In the genomic region with DNA sequence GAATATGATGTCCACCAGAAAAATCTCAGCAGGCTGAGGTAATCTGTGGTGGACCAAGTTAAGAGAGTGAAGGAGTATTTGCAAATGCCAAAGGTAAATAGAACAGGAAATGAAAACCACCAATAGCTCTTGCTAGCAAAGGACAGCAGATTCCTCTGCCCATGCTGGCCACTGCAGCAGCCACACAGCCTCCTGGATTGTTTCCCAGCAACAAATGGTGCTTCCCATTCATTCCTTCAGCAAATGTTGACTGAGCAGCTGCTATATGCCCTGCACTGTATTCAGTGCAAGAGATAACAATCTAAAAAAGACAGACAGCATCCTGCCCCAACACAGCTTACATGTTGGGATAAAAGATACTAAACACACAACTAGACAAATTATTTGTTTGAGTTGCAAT, we compare ENCODE assay signal across 1 cellular context.
TF ChIP-seq lines count a peak whose summit lies in the region.

No MANE protein-coding gene starts in this region.

TF ChIP-seq in HepG2, 621 proteins besides CTCF, POLR2A, EP300 and RAD21 (continued from another document):
- TF ChIP-seq, protein P1, sequence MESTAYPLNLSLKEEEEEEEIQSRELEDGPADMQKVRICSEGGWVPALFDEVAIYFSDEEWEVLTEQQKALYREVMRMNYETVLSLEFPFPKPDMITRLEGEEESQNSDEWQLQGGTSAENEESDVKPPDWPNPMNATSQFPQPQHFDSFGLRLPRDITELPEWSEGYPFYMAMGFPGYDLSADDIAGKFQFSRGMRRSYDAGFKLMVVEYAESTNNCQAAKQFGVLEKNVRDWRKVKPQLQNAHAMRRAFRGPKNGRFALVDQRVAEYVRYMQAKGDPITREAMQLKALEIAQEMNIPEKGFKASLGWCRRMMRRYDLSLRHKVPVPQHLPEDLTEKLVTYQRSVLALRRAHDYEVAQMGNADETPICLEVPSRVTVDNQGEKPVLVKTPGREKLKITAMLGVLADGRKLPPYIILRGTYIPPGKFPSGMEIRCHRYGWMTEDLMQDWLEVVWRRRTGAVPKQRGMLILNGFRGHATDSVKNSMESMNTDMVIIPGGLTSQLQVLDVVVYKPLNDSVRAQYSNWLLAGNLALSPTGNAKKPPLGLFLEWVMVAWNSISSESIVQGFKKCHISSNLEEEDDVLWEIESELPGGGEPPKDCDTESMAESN (CRISPR knock-in tag; conservative IDR thresholded peaks at IDR 0.05) = no peak
- TF ChIP-seq, protein P2, sequence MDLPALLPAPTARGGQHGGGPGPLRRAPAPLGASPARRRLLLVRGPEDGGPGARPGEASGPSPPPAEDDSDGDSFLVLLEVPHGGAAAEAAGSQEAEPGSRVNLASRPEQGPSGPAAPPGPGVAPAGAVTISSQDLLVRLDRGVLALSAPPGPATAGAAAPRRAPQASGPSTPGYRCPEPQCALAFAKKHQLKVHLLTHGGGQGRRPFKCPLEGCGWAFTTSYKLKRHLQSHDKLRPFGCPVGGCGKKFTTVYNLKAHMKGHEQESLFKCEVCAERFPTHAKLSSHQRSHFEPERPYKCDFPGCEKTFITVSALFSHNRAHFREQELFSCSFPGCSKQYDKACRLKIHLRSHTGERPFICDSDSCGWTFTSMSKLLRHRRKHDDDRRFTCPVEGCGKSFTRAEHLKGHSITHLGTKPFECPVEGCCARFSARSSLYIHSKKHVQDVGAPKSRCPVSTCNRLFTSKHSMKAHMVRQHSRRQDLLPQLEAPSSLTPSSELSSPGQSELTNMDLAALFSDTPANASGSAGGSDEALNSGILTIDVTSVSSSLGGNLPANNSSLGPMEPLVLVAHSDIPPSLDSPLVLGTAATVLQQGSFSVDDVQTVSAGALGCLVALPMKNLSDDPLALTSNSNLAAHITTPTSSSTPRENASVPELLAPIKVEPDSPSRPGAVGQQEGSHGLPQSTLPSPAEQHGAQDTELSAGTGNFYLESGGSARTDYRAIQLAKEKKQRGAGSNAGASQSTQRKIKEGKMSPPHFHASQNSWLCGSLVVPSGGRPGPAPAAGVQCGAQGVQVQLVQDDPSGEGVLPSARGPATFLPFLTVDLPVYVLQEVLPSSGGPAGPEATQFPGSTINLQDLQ (CRISPR knock-in tag; IDR thresholded peaks at IDR 0.05) = no peak
- TF ChIP-seq FOSL2 (CRISPR knock-in tag; IDR thresholded peaks at IDR 0.05) = 0 out of 2 replicates have a peak, but pooled peaks have one; percentile 8
- TF ChIP-seq, protein P3, sequence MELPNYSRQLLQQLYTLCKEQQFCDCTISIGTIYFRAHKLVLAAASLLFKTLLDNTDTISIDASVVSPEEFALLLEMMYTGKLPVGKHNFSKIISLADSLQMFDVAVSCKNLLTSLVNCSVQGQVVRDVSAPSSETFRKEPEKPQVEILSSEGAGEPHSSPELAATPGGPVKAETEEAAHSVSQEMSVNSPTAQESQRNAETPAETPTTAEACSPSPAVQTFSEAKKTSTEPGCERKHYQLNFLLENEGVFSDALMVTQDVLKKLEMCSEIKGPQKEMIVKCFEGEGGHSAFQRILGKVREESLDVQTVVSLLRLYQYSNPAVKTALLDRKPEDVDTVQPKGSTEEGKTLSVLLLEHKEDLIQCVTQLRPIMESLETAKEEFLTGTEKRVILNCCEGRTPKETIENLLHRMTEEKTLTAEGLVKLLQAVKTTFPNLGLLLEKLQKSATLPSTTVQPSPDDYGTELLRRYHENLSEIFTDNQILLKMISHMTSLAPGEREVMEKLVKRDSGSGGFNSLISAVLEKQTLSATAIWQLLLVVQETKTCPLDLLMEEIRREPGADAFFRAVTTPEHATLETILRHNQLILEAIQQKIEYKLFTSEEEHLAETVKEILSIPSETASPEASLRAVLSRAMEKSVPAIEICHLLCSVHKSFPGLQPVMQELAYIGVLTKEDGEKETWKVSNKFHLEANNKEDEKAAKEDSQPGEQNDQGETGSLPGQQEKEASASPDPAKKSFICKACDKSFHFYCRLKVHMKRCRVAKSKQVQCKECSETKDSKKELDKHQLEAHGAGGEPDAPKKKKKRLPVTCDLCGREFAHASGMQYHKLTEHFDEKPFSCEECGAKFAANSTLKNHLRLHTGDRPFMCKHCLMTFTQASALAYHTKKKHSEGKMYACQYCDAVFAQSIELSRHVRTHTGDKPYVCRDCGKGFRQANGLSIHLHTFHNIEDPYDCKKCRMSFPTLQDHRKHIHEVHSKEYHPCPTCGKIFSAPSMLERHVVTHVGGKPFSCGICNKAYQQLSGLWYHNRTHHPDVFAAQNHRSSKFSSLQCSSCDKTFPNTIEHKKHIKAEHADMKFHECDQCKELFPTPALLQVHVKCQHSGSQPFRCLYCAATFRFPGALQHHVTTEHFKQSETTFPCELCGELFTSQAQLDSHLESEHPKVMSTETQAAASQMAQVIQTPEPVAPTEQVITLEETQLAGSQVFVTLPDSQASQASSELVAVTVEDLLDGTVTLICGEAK (IDR thresholded peaks at IDR 0.05) = no peak
- TF ChIP-seq, protein P3 (CRISPR knock-in tag; IDR thresholded peaks at IDR 0.05) = no peak
- TF ChIP-seq ZNF607 (CRISPR knock-in tag; IDR thresholded peaks at IDR 0.05; ENCODE audit: borderline replicate concordance) = no peak
- TF ChIP-seq, protein P4, sequence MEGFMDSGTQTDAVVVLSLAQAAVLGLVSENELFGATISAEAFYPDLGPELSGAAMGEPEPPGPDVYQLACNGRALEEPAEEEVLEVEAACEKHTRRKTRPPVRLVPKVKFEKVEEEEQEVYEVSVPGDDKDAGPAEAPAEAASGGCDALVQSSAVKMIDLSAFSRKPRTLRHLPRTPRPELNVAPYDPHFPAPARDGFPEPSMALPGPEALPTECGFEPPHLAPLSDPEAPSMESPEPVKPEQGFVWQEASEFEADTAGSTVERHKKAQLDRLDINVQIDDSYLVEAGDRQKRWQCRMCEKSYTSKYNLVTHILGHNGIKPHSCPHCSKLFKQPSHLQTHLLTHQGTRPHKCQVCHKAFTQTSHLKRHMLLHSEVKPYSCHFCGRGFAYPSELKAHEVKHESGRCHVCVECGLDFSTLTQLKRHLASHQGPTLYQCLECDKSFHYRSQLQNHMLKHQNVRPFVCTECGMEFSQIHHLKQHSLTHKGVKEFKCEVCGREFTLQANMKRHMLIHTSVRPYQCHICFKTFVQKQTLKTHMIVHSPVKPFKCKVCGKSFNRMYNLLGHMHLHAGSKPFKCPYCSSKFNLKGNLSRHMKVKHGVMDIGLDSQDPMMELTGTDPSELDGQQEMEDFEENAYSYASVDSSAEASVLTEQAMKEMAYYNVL (CRISPR knock-in tag; IDR thresholded peaks at IDR 0.05; ENCODE audit: borderline replicate concordance) = 0 out of 2 replicates have a peak, but pooled peaks have one; percentile 30
- no peak for TF ChIP-seq MIER3 (CRISPR knock-in tag; IDR thresholded peaks at IDR 0.05; ENCODE audit: borderline replicate concordance)
- no peak for TF ChIP-seq KLF12 (CRISPR knock-in tag; IDR thresholded peaks at IDR 0.05; ENCODE audit: borderline replicate concordance)
- TF ChIP-seq, protein P5, sequence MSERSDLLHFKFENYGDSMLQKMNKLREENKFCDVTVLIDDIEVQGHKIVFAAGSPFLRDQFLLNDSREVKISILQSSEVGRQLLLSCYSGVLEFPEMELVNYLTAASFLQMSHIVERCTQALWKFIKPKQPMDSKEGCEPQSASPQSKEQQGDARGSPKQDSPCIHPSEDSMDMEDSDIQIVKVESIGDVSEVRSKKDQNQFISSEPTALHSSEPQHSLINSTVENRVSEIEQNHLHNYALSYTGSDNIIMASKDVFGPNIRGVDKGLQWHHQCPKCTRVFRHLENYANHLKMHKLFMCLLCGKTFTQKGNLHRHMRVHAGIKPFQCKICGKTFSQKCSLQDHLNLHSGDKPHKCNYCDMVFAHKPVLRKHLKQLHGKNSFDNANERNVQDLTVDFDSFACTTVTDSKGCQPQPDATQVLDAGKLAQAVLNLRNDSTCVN (CRISPR knock-in tag; IDR thresholded peaks at IDR 0.05; ENCODE audit: borderline replicate concordance) = no peak
- no peak for TF ChIP-seq RFX1 (IDR thresholded peaks at IDR 0.05)
- no peak for TF ChIP-seq ELF1 (CRISPR knock-in tag; IDR thresholded peaks at IDR 0.05)
- TF ChIP-seq ZNF230 (CRISPR knock-in tag; IDR thresholded peaks at IDR 0.05) = no peak
- TF ChIP-seq ZNF24 (IDR thresholded peaks at IDR 0.05) = peak; percentile 54; the same call in 1 of the 2 replicates
- TF ChIP-seq GTF2F1 (IDR thresholded peaks at IDR 0.05; ENCODE audit: low read length) = no peak
- peak; percentile 22; the same call in 1 of the 2 replicates for TF ChIP-seq ETV5 (CRISPR knock-in tag; IDR thresholded peaks at IDR 0.05; ENCODE audit: borderline replicate concordance)
- TF ChIP-seq RXRB (CRISPR knock-in tag; IDR thresholded peaks at IDR 0.05; ENCODE audit: borderline replicate concordance) = no peak
- TF ChIP-seq GFI1 (CRISPR knock-in tag; IDR thresholded peaks at IDR 0.05; ENCODE audit: borderline replicate concordance) = 0 out of 2 replicates have a peak, but pooled peaks have one; percentile 46
